Comparison of ENCODE assay signal across 23 cellular contexts in genomic region chr2:217412299-217412698, GRCh38.
A peak's percentile ranks its signal among the peaks of the same experiment; 100 is the strongest.
DNase-seq lines count a peak whose midpoint lies in the region; ATAC-seq, FAIRE-seq and TF ChIP-seq lines count a peak whose summit lies in the region.
"Had no signal": no experiment of that assay in that cellular context is flagged by ENCODE, and none has a peak within 500 bp of the region (broad histone marks: within the 10 kb centered on the region; RNA-seq: fewer than 3 reads in every experiment).

No MANE protein-coding gene starts in this region.

- no TSS peak for BruUV-seq in Calu3 (replicated peaks; lab: Mats Ljungman, UMichigan)

- FAIRE-seq in D721Med (lab: Jason Lieb, UNC) = no peak
- FAIRE-seq: colon had no signal

- H3K4me3 ChIP-seq in adipocyte (ENCODE audit: low read length) (peak overlapping the region; percentile 1), gastroesophageal sphincter (no peak overlapping the region), ovary (no peak overlapping the region), tibial artery (no peak overlapping the region)

- H3K27ac ChIP-seq in gastroesophageal sphincter (peak overlapping the region; percentile 78 to 90 (median 82)), ovary (peak overlapping the region; percentile 24 to 47), tibial artery (peak overlapping the region; percentile 59 to 65)
- H3K27ac ChIP-seq: foreskin keratinocyte, neutrophil had no signal

- no peak overlapping the region for H3K27ac Mint-ChIP-seq in Calu3 (ENCODE audit: unreplicated experiment)
- H3K27ac Mint-ChIP-seq in activated naive CD4-positive, alpha-beta T cell treated with anti-CD3 and anti-CD28 coated beads, Interleukin-2, amount 10 ng/mL, durations not matched to agents 7 days and 5 days = no peak overlapping the region
- H3K27ac Mint-ChIP-seq: activated B cell treated with CpG ODN at 0.5 μM for 24 hours; activated CD8-positive, alpha-beta T cell treated with anti-CD3 and anti-CD28 coated beads for 36 hours; CD4-positive, alpha-beta T cell had no signal

- ATAC-seq in gastroesophageal sphincter = no peak
- no peak for ATAC-seq in HG02610 (IDR thresholded peaks at IDR 0.05; ENCODE audit: unreplicated experiment)
- ATAC-seq: activated CD8-positive, alpha-beta T cell treated with anti-CD3 and anti-CD28 coated beads for 36 hours; foreskin keratinocyte; HCT116; PC-3 had no signal

- H3K4me1 Mint-ChIP-seq in Calu3 (ENCODE audit: low read depth, unreplicated experiment) = no peaks in the 10 kb centered on the region
- H3K4me1 Mint-ChIP-seq in activated naive CD4-positive, alpha-beta T cell treated with anti-CD3 and anti-CD28 coated beads, Interleukin-2, amount 10 ng/mL, durations not matched to agents 7 days and 5 days = no peaks in the 10 kb centered on the region
- H3K4me1 Mint-ChIP-seq: activated B cell treated with CpG ODN at 0.5 μM for 24 hours had no signal

- H3K4me3 Mint-ChIP-seq in Calu3 (ENCODE audit: low read depth, unreplicated experiment) = no peak overlapping the region
- H3K4me3 Mint-ChIP-seq in activated naive CD4-positive, alpha-beta T cell treated with anti-CD3 and anti-CD28 coated beads, Interleukin-2, amount 10 ng/mL, durations not matched to agents 7 days and 5 days = no peak overlapping the region
- H3K4me3 Mint-ChIP-seq: activated B cell treated with CpG ODN at 0.5 μM for 24 hours; activated CD8-positive, alpha-beta T cell treated with anti-CD3 and anti-CD28 coated beads for 36 hours; CD4-positive, alpha-beta T cell had no signal

- H3K27me3 ChIP-seq in adipocyte (replicated peaks; ENCODE audit: control insufficient read depth, insufficient read depth, low read length) (no peaks in the 10 kb centered on the region), gastroesophageal sphincter (no peaks in the 10 kb centered on the region), ovary (no peaks in the 10 kb centered on the region), tibial artery (no peaks in the 10 kb centered on the region)
- H3K27me3 ChIP-seq: foreskin keratinocyte had no signal

- TF ChIP-seq CTCF in gastroesophageal sphincter (IDR thresholded peaks at IDR 0.05) (no peak), ovary (IDR thresholded peaks at IDR 0.05) (no peak), tibial artery (IDR thresholded peaks at IDR 0.05) (no peak), Calu3 (IDR thresholded peaks at IDR 0.05; ENCODE audit: unreplicated experiment) (no peak), D721Med (IDR thresholded peaks at IDR 0.05; ENCODE audit: insufficient read depth, missing control alignments) (no peak)

- H3K4me1 ChIP-seq in adipocyte (ENCODE audit: control insufficient read depth, insufficient read depth, low read length) = peaks cover 78% of the 10 kb centered on the region
- H3K4me1 ChIP-seq in gastroesophageal sphincter = peaks cover 7 to 47% (median 23%) of the 10 kb centered on the region in 3 donors
- H3K4me1 ChIP-seq in ovary (ENCODE audit: insufficient read depth) = peaks cover 11% of the 10 kb centered on the region
- H3K4me1 ChIP-seq in tibial artery = peaks cover 0 to 64% (median 24%) of the 10 kb centered on the region in 4 donors

- peak overlapping the region; percentile 77 for H3K9ac ChIP-seq in adipocyte (ENCODE audit: low read length)

- TF ChIP-seq EP300 in gastroesophageal sphincter (IDR thresholded peaks at IDR 0.05) = no peak
- TF ChIP-seq EP300 in ovary (IDR thresholded peaks at IDR 0.05) = no peak

- TF ChIP-seq POLR2A in gastroesophageal sphincter (IDR thresholded peaks at IDR 0.05) (no peak), ovary (IDR thresholded peaks at IDR 0.05) (no peak)

- DNase-seq in adipocyte (ENCODE audit: low read depth) = no peak
- no peak for DNase-seq in ovary
- DNase-seq in tibial artery = no peak
- DNase-seq in Calu3 = no peak
- no peak for DNase-seq in activated naive CD4-positive, alpha-beta T cell treated with anti-CD3 and anti-CD28 coated beads, Interleukin-2, amount 10 ng/mL, durations not matched to agents 7 days and 5 days
- DNase-seq in D721Med (ENCODE audit: insufficient read length, low spot score) = no peak
- DNase-seq: activated B cell treated with CpG ODN at 0.5 μM for 24 hours; activated CD8-positive, alpha-beta T cell treated with anti-CD3 and anti-CD28 coated beads for 36 hours; activated naive CD4-positive, alpha-beta T cell treated with Interleukin-2 at 50 U/mL for 16 hours; activated T-cell treated with anti-CD3 and anti-CD28 coated beads, Interleukin-2, amount 50 U/mL, for 1 hour; CD4-positive, alpha-beta T cell; DMS79; foreskin keratinocyte; NCI-H1436 treated with DMSO at 0.1 percent for 48 hours; PC-3; stimulated activated CD4-positive, alpha-beta T cell treated with anti-CD3 and anti-CD28 coated beads, Interleukin-1b, Interleukin-23, amount 100 ng/mL, for 48 hours; stimulated activated naive CD4-positive, alpha-beta T cell treated with Interleukin-2 at 50 U/mL for 16 hours; T-helper 9 cell had no signal

- no peaks in the 10 kb centered on the region for H3K27me3 Mint-ChIP-seq in Calu3 (ENCODE audit: unreplicated experiment)
- peaks cover 5% of the 10 kb centered on the region for H3K27me3 Mint-ChIP-seq in activated naive CD4-positive, alpha-beta T cell treated with anti-CD3 and anti-CD28 coated beads, Interleukin-2, amount 10 ng/mL, durations not matched to agents 7 days and 5 days
- H3K27me3 Mint-ChIP-seq: activated CD8-positive, alpha-beta T cell treated with anti-CD3 and anti-CD28 coated beads for 36 hours had no signal

- H3K9me3 Mint-ChIP-seq in Calu3 (ENCODE audit: low read depth, unreplicated experiment) = no peaks in the 10 kb centered on the region
- H3K9me3 Mint-ChIP-seq in activated naive CD4-positive, alpha-beta T cell treated with anti-CD3 and anti-CD28 coated beads, Interleukin-2, amount 10 ng/mL, durations not matched to agents 7 days and 5 days = no peaks in the 10 kb centered on the region
- H3K9me3 Mint-ChIP-seq: activated B cell treated with CpG ODN at 0.5 μM for 24 hours; activated CD8-positive, alpha-beta T cell treated with anti-CD3 and anti-CD28 coated beads for 36 hours; CD4-positive, alpha-beta T cell had no signal

- H3K9me3 ChIP-seq in adipocyte (ENCODE audit: control insufficient read depth, low read length) (no peaks in the 10 kb centered on the region), gastroesophageal sphincter (no peaks in the 10 kb centered on the region), ovary (no peaks in the 10 kb centered on the region), tibial artery (no peaks in the 10 kb centered on the region)
- H3K9me3 ChIP-seq: neutrophil had no signal

- CTCF ChIA-PET in Calu3 (lab: Charles Lee) = no interaction called here
- CTCF ChIA-PET in activated naive CD4-positive, alpha-beta T cell treated with anti-CD3 and anti-CD28 coated beads, Interleukin-2, amount 10 ng/mL, durations not matched to agents 7 days and 5 days (lab: Charles Lee) = no interaction called here

- H3K36me3 Mint-ChIP-seq in Calu3 (ENCODE audit: insufficient read depth, unreplicated experiment) = no peaks in the 10 kb centered on the region
- no peaks in the 10 kb centered on the region for H3K36me3 Mint-ChIP-seq in activated naive CD4-positive, alpha-beta T cell treated with anti-CD3 and anti-CD28 coated beads, Interleukin-2, amount 10 ng/mL, durations not matched to agents 7 days and 5 days

- WGBS in gastroesophageal sphincter (ENCODE audit: low coverage in 1 of 2), 2 donors = 0% methylated on average over 1 of the region's 1 CpG; no CpG with 5 or more reads in 1 of the 2 donors
- WGBS in ovary, 3 donors = 0 to 19% (median 14%) methylated on average over 1 of the region's 1 CpG

- intact Hi-C loops in ovary (cut with DNase I) = no loop called here
- intact Hi-C loops in tibial artery (cut with DNase I; ENCODE audit: low total_unique reads) = no loop called here
- intact Hi-C loops in Calu3 (cut with micrococcal nuclease; ENCODE audit: unreplicated experiment) = no loop called here

- H3K36me3 ChIP-seq in adipocyte (ENCODE audit: control insufficient read depth, insufficient read depth, low read length, severe bottlenecking) = no peaks in the 10 kb centered on the region
- no peaks in the 10 kb centered on the region for H3K36me3 ChIP-seq in gastroesophageal sphincter
- no peaks in the 10 kb centered on the region for H3K36me3 ChIP-seq in ovary
- H3K36me3 ChIP-seq in tibial artery = no peaks in the 10 kb centered on the region
- H3K36me3 ChIP-seq: neutrophil had no signal
